ENCODE assay signal across 1 cellular context in genomic region chr4:52712172-52712990, GRCh38.
TF ChIP-seq lines count a peak whose summit lies in the region.

No MANE protein-coding gene starts in this region.

TF ChIP-seq in SK-N-SH, 30 proteins besides CTCF, POLR2A, EP300 and RAD21 (continued from another document):
- TF ChIP-seq, protein P1, sequence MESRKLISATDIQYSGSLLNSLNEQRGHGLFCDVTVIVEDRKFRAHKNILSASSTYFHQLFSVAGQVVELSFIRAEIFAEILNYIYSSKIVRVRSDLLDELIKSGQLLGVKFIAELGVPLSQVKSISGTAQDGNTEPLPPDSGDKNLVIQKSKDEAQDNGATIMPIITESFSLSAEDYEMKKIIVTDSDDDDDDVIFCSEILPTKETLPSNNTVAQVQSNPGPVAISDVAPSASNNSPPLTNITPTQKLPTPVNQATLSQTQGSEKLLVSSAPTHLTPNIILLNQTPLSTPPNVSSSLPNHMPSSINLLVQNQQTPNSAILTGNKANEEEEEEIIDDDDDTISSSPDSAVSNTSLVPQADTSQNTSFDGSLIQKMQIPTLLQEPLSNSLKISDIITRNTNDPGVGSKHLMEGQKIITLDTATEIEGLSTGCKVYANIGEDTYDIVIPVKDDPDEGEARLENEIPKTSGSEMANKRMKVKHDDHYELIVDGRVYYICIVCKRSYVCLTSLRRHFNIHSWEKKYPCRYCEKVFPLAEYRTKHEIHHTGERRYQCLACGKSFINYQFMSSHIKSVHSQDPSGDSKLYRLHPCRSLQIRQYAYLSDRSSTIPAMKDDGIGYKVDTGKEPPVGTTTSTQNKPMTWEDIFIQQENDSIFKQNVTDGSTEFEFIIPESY (IDR thresholded peaks at IDR 0.05; ENCODE audit: borderline replicate concordance, low read depth) = no peak
- TF ChIP-seq FOXJ3 (CRISPR knock-in tag; IDR thresholded peaks at IDR 0.05) (no peak), SMC3 (IDR thresholded peaks at IDR 0.05; ENCODE audit: low read depth, low read length) (no peak), MXI1 (IDR thresholded peaks at IDR 0.05; ENCODE audit: low read depth, low read length) (peak; percentile 68), RFX5 (IDR thresholded peaks at IDR 0.05; ENCODE audit: low read length) (peak; percentile 48), REST (IDR thresholded peaks at IDR 0.05; ENCODE audit: low read depth, low read length) (no peak), EZH2phosphoT487 (IDR thresholded peaks at IDR 0.05; ENCODE audit: borderline replicate concordance, low read depth) (no peak), SIN3A (IDR thresholded peaks at IDR 0.05; ENCODE audit: borderline replicate concordance, low read depth, low read length) (peak; percentile 58; the same call in 1 of the 2 replicates), POLR2AphosphoS5 (IDR thresholded peaks at IDR 0.05; ENCODE audit: low read depth, low read length) (peak; percentile 98), FOSL2 (IDR thresholded peaks at IDR 0.05; ENCODE audit: borderline replicate concordance, low read depth) (no peak), JUND (IDR thresholded peaks at IDR 0.05) (no peak), NRF1 (IDR thresholded peaks at IDR 0.05; ENCODE audit: low read depth, low read length) (peak; percentile 55)
